ENCODE assay signal across 1 cellular context in the genomic region with DNA sequence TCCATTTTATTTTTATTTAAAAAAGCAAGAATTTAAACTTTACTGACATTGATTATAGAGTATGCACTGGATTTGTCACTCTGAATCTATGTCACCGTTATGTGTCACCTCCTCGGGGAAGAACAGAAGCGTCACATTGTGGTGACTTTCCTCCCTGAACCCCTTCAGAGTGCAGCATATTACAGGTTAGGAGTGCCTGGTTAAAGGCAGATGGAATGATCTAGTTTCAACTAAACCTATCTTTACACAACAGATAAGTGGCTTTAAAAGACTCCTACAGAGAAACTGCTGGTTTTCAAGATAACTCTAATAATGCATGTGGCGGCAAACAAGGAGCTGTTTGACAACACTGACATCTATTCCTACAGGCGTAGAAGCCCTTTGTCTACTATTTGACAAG.
TF ChIP-seq lines count a peak whose summit lies in the region.

No MANE protein-coding gene starts in this region.

TF ChIP-seq in K562, 482 proteins besides CTCF, POLR2A, EP300 and RAD21 (continued from another document and continues in another):
- TF ChIP-seq, protein P1, sequence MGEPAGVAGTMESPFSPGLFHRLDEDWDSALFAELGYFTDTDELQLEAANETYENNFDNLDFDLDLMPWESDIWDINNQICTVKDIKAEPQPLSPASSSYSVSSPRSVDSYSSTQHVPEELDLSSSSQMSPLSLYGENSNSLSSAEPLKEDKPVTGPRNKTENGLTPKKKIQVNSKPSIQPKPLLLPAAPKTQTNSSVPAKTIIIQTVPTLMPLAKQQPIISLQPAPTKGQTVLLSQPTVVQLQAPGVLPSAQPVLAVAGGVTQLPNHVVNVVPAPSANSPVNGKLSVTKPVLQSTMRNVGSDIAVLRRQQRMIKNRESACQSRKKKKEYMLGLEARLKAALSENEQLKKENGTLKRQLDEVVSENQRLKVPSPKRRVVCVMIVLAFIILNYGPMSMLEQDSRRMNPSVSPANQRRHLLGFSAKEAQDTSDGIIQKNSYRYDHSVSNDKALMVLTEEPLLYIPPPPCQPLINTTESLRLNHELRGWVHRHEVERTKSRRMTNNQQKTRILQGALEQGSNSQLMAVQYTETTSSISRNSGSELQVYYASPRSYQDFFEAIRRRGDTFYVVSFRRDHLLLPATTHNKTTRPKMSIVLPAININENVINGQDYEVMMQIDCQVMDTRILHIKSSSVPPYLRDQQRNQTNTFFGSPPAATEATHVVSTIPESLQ (CRISPR knock-in tag; IDR thresholded peaks at IDR 0.05) = no peak
- no peak for TF ChIP-seq MIER1 (IDR thresholded peaks at IDR 0.05; ENCODE audit: low read depth)
- TF ChIP-seq NBN (IDR thresholded peaks at IDR 0.05; ENCODE audit: low read depth) = peak; percentile 21; the same call in 1 of the 2 replicates
- TF ChIP-seq, protein P2, sequence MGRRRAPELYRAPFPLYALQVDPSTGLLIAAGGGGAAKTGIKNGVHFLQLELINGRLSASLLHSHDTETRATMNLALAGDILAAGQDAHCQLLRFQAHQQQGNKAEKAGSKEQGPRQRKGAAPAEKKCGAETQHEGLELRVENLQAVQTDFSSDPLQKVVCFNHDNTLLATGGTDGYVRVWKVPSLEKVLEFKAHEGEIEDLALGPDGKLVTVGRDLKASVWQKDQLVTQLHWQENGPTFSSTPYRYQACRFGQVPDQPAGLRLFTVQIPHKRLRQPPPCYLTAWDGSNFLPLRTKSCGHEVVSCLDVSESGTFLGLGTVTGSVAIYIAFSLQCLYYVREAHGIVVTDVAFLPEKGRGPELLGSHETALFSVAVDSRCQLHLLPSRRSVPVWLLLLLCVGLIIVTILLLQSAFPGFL (CRISPR knock-in tag; IDR thresholded peaks at IDR 0.05) = no peak
- TF ChIP-seq CREB5 (CRISPR knock-in tag; IDR thresholded peaks at IDR 0.05) = no peak
- TF ChIP-seq, protein P3, sequence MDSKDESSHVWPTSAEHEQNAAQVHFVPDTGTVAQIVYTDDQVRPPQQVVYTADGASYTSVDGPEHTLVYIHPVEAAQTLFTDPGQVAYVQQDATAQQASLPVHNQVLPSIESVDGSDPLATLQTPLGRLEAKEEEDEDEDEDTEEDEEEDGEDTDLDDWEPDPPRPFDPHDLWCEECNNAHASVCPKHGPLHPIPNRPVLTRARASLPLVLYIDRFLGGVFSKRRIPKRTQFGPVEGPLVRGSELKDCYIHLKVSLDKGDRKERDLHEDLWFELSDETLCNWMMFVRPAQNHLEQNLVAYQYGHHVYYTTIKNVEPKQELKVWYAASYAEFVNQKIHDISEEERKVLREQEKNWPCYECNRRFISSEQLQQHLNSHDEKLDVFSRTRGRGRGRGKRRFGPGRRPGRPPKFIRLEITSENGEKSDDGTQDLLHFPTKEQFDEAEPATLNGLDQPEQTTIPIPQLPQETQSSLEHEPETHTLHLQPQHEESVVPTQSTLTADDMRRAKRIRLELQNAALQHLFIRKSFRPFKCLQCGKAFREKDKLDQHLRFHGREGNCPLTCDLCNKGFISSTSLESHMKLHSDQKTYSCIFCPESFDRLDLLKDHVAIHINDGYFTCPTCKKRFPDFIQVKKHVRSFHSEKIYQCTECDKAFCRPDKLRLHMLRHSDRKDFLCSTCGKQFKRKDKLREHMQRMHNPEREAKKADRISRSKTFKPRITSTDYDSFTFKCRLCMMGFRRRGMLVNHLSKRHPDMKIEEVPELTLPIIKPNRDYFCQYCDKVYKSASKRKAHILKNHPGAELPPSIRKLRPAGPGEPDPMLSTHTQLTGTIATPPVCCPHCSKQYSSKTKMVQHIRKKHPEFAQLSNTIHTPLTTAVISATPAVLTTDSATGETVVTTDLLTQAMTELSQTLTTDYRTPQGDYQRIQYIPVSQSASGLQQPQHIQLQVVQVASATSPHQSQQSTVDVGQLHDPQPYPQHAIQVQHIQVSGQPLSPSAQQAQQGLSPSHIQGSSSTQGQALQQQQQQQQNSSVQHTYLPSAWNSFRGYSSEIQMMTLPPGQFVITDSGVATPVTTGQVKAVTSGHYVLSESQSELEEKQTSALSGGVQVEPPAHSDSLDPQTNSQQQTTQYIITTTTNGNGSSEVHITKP (IDR thresholded peaks at IDR 0.05; ENCODE audit: partially characterized antibody) = peak; percentile 83
- TF ChIP-seq RBM14 (IDR thresholded peaks at IDR 0.05; ENCODE audit: borderline replicate concordance, insufficient read depth, low read depth, low read length) = no peak
- no peak for TF ChIP-seq TFAM (CRISPR knock-in tag; conservative IDR thresholded peaks at IDR 0.05)
- TF ChIP-seq RBM15 (IDR thresholded peaks at IDR 0.05; ENCODE audit: insufficient read depth, low read length) = no peak
- no peak for TF ChIP-seq ZC3H11A (IDR thresholded peaks at IDR 0.05; ENCODE audit: low read depth, low read length)
- TF ChIP-seq BCOR (IDR thresholded peaks at IDR 0.05) = no peak
- no peak for TF ChIP-seq ELF4 (CRISPR knock-in tag; IDR thresholded peaks at IDR 0.05)
- no peak for TF ChIP-seq RBFOX2 (IDR thresholded peaks at IDR 0.05; ENCODE audit: low read depth, low read length)
- no peak for TF ChIP-seq MCM7 (IDR thresholded peaks at IDR 0.05)
- TF ChIP-seq ZNF518B (CRISPR knock-in tag; IDR thresholded peaks at IDR 0.05) = no peak
- TF ChIP-seq RBM34 (IDR thresholded peaks at IDR 0.05; ENCODE audit: borderline replicate concordance, insufficient read depth, low read length) = no peak
- no peak for TF ChIP-seq ZBTB17 (CRISPR knock-in tag; IDR thresholded peaks at IDR 0.05)
- TF ChIP-seq E4F1 (CRISPR knock-in tag; IDR thresholded peaks at IDR 0.05; ENCODE audit: borderline replicate concordance) = no peak
- no peak for TF ChIP-seq FUS (optimal IDR thresholded peaks at IDR 0.05; ENCODE audit: low read depth, low read length)
- TF ChIP-seq ZKSCAN1 (IDR thresholded peaks at IDR 0.05; ENCODE audit: low read depth, low read length) = no peak
- TF ChIP-seq CHCHD3 (CRISPR knock-in tag; IDR thresholded peaks at IDR 0.05) = no peak
- no peak for TF ChIP-seq SIRT6 (IDR thresholded peaks at IDR 0.05; ENCODE audit: low read depth, low read length)
- TF ChIP-seq SMARCB1 (IDR thresholded peaks at IDR 0.05; ENCODE audit: insufficient read length, low read depth) = no peak
- no peak for TF ChIP-seq RBM22 (IDR thresholded peaks at IDR 0.05; ENCODE audit: low read depth, low read length, poor library complexity, severe bottlenecking)
- peak; percentile 79 for TF ChIP-seq SMARCA4 (IDR thresholded peaks at IDR 0.05)
- no peak for TF ChIP-seq ZC3H4 (CRISPR knock-in tag; IDR thresholded peaks at IDR 0.05; ENCODE audit: borderline replicate concordance)
- TF ChIP-seq, protein P4, sequence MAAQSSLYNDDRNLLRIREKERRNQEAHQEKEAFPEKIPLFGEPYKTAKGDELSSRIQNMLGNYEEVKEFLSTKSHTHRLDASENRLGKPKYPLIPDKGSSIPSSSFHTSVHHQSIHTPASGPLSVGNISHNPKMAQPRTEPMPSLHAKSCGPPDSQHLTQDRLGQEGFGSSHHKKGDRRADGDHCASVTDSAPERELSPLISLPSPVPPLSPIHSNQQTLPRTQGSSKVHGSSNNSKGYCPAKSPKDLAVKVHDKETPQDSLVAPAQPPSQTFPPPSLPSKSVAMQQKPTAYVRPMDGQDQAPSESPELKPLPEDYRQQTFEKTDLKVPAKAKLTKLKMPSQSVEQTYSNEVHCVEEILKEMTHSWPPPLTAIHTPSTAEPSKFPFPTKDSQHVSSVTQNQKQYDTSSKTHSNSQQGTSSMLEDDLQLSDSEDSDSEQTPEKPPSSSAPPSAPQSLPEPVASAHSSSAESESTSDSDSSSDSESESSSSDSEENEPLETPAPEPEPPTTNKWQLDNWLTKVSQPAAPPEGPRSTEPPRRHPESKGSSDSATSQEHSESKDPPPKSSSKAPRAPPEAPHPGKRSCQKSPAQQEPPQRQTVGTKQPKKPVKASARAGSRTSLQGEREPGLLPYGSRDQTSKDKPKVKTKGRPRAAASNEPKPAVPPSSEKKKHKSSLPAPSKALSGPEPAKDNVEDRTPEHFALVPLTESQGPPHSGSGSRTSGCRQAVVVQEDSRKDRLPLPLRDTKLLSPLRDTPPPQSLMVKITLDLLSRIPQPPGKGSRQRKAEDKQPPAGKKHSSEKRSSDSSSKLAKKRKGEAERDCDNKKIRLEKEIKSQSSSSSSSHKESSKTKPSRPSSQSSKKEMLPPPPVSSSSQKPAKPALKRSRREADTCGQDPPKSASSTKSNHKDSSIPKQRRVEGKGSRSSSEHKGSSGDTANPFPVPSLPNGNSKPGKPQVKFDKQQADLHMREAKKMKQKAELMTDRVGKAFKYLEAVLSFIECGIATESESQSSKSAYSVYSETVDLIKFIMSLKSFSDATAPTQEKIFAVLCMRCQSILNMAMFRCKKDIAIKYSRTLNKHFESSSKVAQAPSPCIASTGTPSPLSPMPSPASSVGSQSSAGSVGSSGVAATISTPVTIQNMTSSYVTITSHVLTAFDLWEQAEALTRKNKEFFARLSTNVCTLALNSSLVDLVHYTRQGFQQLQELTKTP (IDR thresholded peaks at IDR 0.05; ENCODE audit: low read depth in 1 of 2, partially characterized antibody in 2 of 2) = peak in 1 of 2 experiments; percentile 43
- no peak for TF ChIP-seq ZNF175 (CRISPR knock-in tag; IDR thresholded peaks at IDR 0.05; ENCODE audit: low read depth)
- TF ChIP-seq, protein P5, sequence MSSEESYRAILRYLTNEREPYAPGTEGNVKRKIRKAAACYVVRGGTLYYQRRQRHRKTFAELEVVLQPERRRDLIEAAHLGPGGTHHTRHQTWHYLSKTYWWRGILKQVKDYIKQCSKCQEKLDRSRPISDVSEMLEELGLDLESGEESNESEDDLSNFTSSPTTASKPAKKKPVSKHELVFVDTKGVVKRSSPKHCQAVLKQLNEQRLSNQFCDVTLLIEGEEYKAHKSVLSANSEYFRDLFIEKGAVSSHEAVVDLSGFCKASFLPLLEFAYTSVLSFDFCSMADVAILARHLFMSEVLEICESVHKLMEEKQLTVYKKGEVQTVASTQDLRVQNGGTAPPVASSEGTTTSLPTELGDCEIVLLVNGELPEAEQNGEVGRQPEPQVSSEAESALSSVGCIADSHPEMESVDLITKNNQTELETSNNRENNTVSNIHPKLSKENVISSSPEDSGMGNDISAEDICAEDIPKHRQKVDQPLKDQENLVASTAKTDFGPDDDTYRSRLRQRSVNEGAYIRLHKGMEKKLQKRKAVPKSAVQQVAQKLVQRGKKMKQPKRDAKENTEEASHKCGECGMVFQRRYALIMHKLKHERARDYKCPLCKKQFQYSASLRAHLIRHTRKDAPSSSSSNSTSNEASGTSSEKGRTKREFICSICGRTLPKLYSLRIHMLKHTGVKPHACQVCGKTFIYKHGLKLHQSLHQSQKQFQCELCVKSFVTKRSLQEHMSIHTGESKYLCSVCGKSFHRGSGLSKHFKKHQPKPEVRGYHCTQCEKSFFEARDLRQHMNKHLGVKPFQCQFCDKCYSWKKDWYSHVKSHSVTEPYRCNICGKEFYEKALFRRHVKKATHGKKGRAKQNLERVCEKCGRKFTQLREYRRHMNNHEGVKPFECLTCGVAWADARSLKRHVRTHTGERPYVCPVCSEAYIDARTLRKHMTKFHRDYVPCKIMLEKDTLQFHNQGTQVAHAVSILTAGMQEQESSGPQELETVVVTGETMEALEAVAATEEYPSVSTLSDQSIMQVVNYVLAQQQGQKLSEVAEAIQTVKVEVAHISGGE (CRISPR knock-in tag; IDR thresholded peaks at IDR 0.05) = no peak; a peak in 1 of 6 replicates
- peak; percentile 75; the same call in 1 of the 2 replicates for TF ChIP-seq NCOA1 (IDR thresholded peaks at IDR 0.05; ENCODE audit: low read depth)
- no peak for TF ChIP-seq CREB3 (tag; conservative IDR thresholded peaks at IDR 0.05; ENCODE audit: low read depth)
